Comparison of ENCODE assay signal across 22 cellular contexts in genomic region chr10:131089861-131090260, GRCh38.
"Had no signal": no experiment of that assay in that cellular context is flagged by ENCODE, and none has a peak within 500 bp of the region (broad histone marks: within the 10 kb centered on the region; RNA-seq: fewer than 3 reads in every experiment).

No MANE protein-coding gene starts in this region.

- H3K27ac Mint-ChIP-seq: T-cell had no signal

- H3K9me3 Mint-ChIP-seq: T-cell had no signal

- H3K9me3 ChIP-seq: SK-N-SH had no signal

- H3K4me2 ChIP-seq: SK-N-SH had no signal

- DNase-seq: IMR-90, Kasumi-1, KG1, MV-4-11, NCI-H1092, NCI-H1436, NCI-H187, NCI-H2029, NCI-H2081 treated with DMSO at 0.1 percent for 48 hours, NCI-H2171, NCI-H226, NCI-H446, NCI-H510A, NCI-H524 treated with DMSO at 0.1 percent for 48 hours, NCI-H69, NCI-H774, RPMI8226, SHP77, SK-N-SH, SW 1271, T-cell had no signal

- ATAC-seq: HepG2 had no signal

- H3K9ac ChIP-seq: SK-N-SH had no signal

- H3K36me3 Mint-ChIP-seq: T-cell had no signal
